ENCODE assay signal across 18 cellular contexts in the genomic region with DNA sequence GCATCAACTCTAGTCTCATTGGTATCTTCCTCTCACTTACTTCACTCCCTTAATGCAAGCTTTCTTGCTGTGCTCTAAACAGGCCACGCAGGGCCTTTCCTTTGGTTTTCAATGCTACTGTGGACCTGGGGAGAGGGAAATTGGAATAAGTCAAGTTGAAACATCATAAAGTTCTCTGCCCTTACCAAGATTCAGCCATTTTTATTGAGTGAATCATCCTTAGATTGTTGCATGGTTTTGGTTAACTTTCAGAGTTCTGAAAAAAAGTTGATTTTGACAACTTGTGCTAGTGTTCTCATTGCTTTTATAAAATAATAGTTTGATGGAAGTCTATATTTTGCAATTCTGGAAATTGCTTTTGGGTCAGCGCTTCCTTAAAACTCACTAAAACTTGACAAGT.
"Had no signal": no experiment of that assay in that cellular context is flagged by ENCODE, and none has a peak within 500 bp of the region (broad histone marks: within the 10 kb centered on the region; RNA-seq: fewer than 3 reads in every experiment).

No MANE protein-coding gene starts in this region.

- H3K4me1 Mint-ChIP-seq: activated naive CD8-positive, alpha-beta T cell treated with anti-CD3 and anti-CD28 coated beads, Interleukin-2, amount 50 U/mL, for 24 hours; stimulated activated naive B cell treated with anti-CD40 and anti-IgM and Interleukin-4, amounts not matched to agents 10 μg/mL and 1 μg/mL and 100 μg/mL, for 72 hours had no signal

- H3K4me3 Mint-ChIP-seq: activated naive CD4-positive, alpha-beta T cell treated with anti-CD3 and anti-CD28 coated beads for 36 hours; activated naive CD8-positive, alpha-beta T cell treated with anti-CD3 and anti-CD28 coated beads, Interleukin-2, amount 50 U/mL, for 24 hours; naive thymus-derived CD4-positive, alpha-beta T cell; stimulated activated naive B cell treated with anti-CD40 and anti-IgM and Interleukin-4, amounts not matched to agents 10 μg/mL and 1 μg/mL and 100 μg/mL, for 72 hours; T-helper 2 cell treated with Interferon-gamma antibody and Interleukin-4, amounts not matched to agents 5 μg/mL and 100 μg/mL, for 36 hours had no signal

- H3K27ac Mint-ChIP-seq: activated naive CD4-positive, alpha-beta T cell treated with anti-CD3 and anti-CD28 coated beads for 36 hours; activated naive CD8-positive, alpha-beta T cell treated with anti-CD3 and anti-CD28 coated beads, Interleukin-2, amount 50 U/mL, for 24 hours; naive thymus-derived CD4-positive, alpha-beta T cell; stimulated activated naive B cell treated with anti-CD40 and anti-IgM and Interleukin-4, amounts not matched to agents 10 μg/mL and 1 μg/mL and 100 μg/mL, for 72 hours; T-helper 2 cell treated with Interferon-gamma antibody and Interleukin-4, amounts not matched to agents 5 μg/mL and 100 μg/mL, for 36 hours had no signal

- H3K27me3 ChIP-seq: ascending aorta, esophagus muscularis mucosa, gastroesophageal sphincter, ovary, sigmoid colon, thyroid gland had no signal

- H3K36me3 Mint-ChIP-seq: naive thymus-derived CD4-positive, alpha-beta T cell; stimulated activated naive B cell treated with anti-CD40 and anti-IgM and Interleukin-4, amounts not matched to agents 10 μg/mL and 1 μg/mL and 100 μg/mL, for 72 hours had no signal

- DNase-seq: activated CD4-positive, alpha-beta T cell treated with anti-CD3 and anti-CD28 coated beads, Interleukin-2, amount 50 U/mL, for 1 hour; activated naive CD4-positive, alpha-beta T cell treated with anti-CD3 and anti-CD28 coated beads for 36 hours; activated naive CD8-positive, alpha-beta T cell treated with anti-CD3 and anti-CD28 coated beads, Interleukin-2, amount 50 U/mL, for 24 hours; islet precursor cell; mucosa of descending colon; naive thymus-derived CD4-positive, alpha-beta T cell; ovary; sigmoid colon; stimulated activated CD4-positive, alpha-beta T cell treated with anti-CD3 and anti-CD28 coated beads, Interleukin-2, amount 100 ng/mL, for 48 hours; stimulated activated naive B cell treated with anti-CD40 and anti-IgM and Interleukin-4, amounts not matched to agents 10 μg/mL and 1 μg/mL and 100 μg/mL, for 72 hours; SW 1271; thyroid gland had no signal

- H3K4me3 ChIP-seq: ascending aorta, esophagus muscularis mucosa, gastroesophageal sphincter, mucosa of descending colon, ovary, sigmoid colon, thyroid gland had no signal

- ATAC-seq: activated CD4-positive, CD25-positive, alpha-beta regulatory T cell treated with anti-CD3 and anti-CD28 coated beads, Interleukin-2, amount 50 U/mL, for 24 hours; activated naive CD8-positive, alpha-beta T cell treated with anti-CD3 and anti-CD28 coated beads, Interleukin-2, amount 50 U/mL, for 24 hours; gastroesophageal sphincter; left lobe of liver; mucosa of descending colon; naive thymus-derived CD4-positive, alpha-beta T cell; stimulated activated naive B cell treated with anti-CD40 and anti-IgM and Interleukin-4, amounts not matched to agents 10 μg/mL and 1 μg/mL and 100 μg/mL, for 72 hours had no signal

- H3K9me3 Mint-ChIP-seq: activated naive CD4-positive, alpha-beta T cell treated with anti-CD3 and anti-CD28 coated beads for 36 hours; activated naive CD8-positive, alpha-beta T cell treated with anti-CD3 and anti-CD28 coated beads, Interleukin-2, amount 50 U/mL, for 24 hours; stimulated activated naive B cell treated with anti-CD40 and anti-IgM and Interleukin-4, amounts not matched to agents 10 μg/mL and 1 μg/mL and 100 μg/mL, for 72 hours; T-helper 2 cell treated with Interferon-gamma antibody and Interleukin-4, amounts not matched to agents 5 μg/mL and 100 μg/mL, for 36 hours had no signal

- H3K27ac ChIP-seq: ascending aorta, esophagus muscularis mucosa, gastroesophageal sphincter, ovary, sigmoid colon, thyroid gland had no signal

- H3K4me1 ChIP-seq: ascending aorta, gastroesophageal sphincter, thyroid gland had no signal

- H3K36me3 ChIP-seq: ascending aorta, esophagus muscularis mucosa, gastroesophageal sphincter, ovary, sigmoid colon, thyroid gland had no signal

- H3K27me3 Mint-ChIP-seq: activated naive CD8-positive, alpha-beta T cell treated with anti-CD3 and anti-CD28 coated beads, Interleukin-2, amount 50 U/mL, for 24 hours; stimulated activated naive B cell treated with anti-CD40 and anti-IgM and Interleukin-4, amounts not matched to agents 10 μg/mL and 1 μg/mL and 100 μg/mL, for 72 hours had no signal

- H3K9me3 ChIP-seq: ascending aorta, esophagus muscularis mucosa, gastroesophageal sphincter, mucosa of descending colon, ovary, sigmoid colon, thyroid gland had no signal
